16 cellular contexts compared by ENCODE assay signal in the genomic region with DNA sequence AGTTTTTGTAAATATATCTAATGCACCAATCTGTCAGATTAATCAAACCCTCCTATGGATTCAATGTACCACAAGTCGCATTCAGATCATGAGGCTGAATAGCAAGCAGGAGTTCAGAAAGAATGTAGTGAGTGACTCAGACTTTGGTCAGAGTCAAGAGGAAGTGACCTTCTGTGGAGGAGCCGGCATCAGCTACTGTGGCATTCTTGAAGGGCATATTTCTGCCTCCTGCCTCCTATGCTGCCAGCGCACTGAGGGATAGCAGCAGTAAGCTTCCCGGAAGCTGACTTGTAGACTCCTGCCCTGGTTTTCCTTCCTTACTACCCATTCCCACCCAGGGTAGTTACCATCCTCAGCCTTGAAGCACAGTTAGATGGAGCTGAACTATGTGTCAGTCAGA.
DNase-seq lines count a peak whose midpoint lies in the region; ATAC-seq and TF ChIP-seq lines count a peak whose summit lies in the region.
"Had no signal": no experiment of that assay in that cellular context is flagged by ENCODE, and none has a peak within 500 bp of the region (broad histone marks: within the 10 kb centered on the region; RNA-seq: fewer than 3 reads in every experiment).

No MANE protein-coding gene starts in this region.

- in situ Hi-C loops in SK-MEL-5 (cut with HindIII; ENCODE audit: low pct_unique_long_range_greater_than_20kb, low sequenced_read_pairs) = no loop called here

- CTCF ChIA-PET in HEK293T (lab: Yijun Ruan, JAX) = no interaction called here

- H3K27me3 ChIP-seq in right atrium auricular region = no peaks in the 10 kb centered on the region

- ATAC-seq in GM21390 (IDR thresholded peaks at IDR 0.05; ENCODE audit: unreplicated experiment) = no peak
- ATAC-seq: naive thymus-derived CD8-positive, alpha-beta T cell; stimulated activated memory B cell treated with anti-CD40 and anti-IgM and Interleukin-4, amounts not matched to agents 10 μg/mL and 1 μg/mL and 100 μg/mL, for 72 hours had no signal

- H3K4me3 ChIP-seq in epithelial cell of proximal tubule (ENCODE audit: low read depth, low read length) = no peak overlapping the region
- no peak overlapping the region for H3K4me3 ChIP-seq in right atrium auricular region

- H3K9me3 ChIP-seq in right atrium auricular region = no peaks in the 10 kb centered on the region

- DNase-seq in H4 (ENCODE audit: low spot score) (peak; percentile 78), SK-MEL-5 (ENCODE audit: low read depth, low spot score) (peak; percentile 37), epithelial cell of proximal tubule (ENCODE audit: low read depth) (peak; percentile 59), renal cortical epithelial cell (ENCODE audit: low read depth) (peak; percentile 84), right atrium auricular region (ENCODE audit: low spot score) (no peak), HUDEP-2 (lab: John Stamatoyannopoulos, UW; ENCODE audit: unreplicated experiment in 76 of 76) (no peak), HEK293T (ENCODE audit: extremely low spot score) (no peak)
- DNase-seq: activated CD4-positive, alpha-beta T cell treated with anti-CD3 and anti-CD28 coated beads for 1 hour; activated effector memory CD4-positive, alpha-beta T cell treated with anti-CD3 and anti-CD28 coated beads, Interleukin-2, amount 50 U/mL, for 16 hours; CD4-positive, alpha-beta T cell; cortex of kidney; naive thymus-derived CD8-positive, alpha-beta T cell; NCI-H2029 treated with DMSO at 0.1 percent for 48 hours; stimulated activated CD4-positive, alpha-beta T cell treated with anti-CD3 and anti-CD28 coated beads, Interleukin-15, amount 100 ng/mL, for 24 hours had no signal

- TF ChIP-seq CTCF in epithelial cell of proximal tubule (conservative IDR thresholded peaks at IDR 0.05; ENCODE audit: low read depth, low read length) (no peak), right atrium auricular region (IDR thresholded peaks at IDR 0.05) (no peak)

- no peaks in the 10 kb centered on the region for H3K4me1 ChIP-seq in right atrium auricular region

- H3K36me3 ChIP-seq in right atrium auricular region = no peaks in the 10 kb centered on the region

- POLR2A ChIA-PET in HEK293T (lab: Yijun Ruan, JAX) = no interaction called here

- no peak overlapping the region for H3K27ac ChIP-seq in right atrium auricular region

TF ChIP-seq in HEK293T, 16 proteins besides CTCF, POLR2A, EP300 and RAD21:
- no peak for TF ChIP-seq LEF1 (IDR thresholded peaks at IDR 0.05; ENCODE audit: borderline replicate concordance)
- no peak for TF ChIP-seq ELF4 (IDR thresholded peaks at IDR 0.05)
- TF ChIP-seq CTBP1 (IDR thresholded peaks at IDR 0.05; ENCODE audit: borderline replicate concordance) = no peak
- no peak for TF ChIP-seq SP1 (IDR thresholded peaks at IDR 0.05)
- TF ChIP-seq ARNT (IDR thresholded peaks at IDR 0.05) = no peak
- no peak for TF ChIP-seq HDGF (IDR thresholded peaks at IDR 0.05; ENCODE audit: borderline replicate concordance)
- TF ChIP-seq FOXM1 (IDR thresholded peaks at IDR 0.05; ENCODE audit: borderline replicate concordance) = no peak
- no peak for TF ChIP-seq L3MBTL2 (conservative IDR thresholded peaks at IDR 0.05)
- TF ChIP-seq TARDBP (IDR thresholded peaks at IDR 0.05) = no peak
- TF ChIP-seq, protein P1, sequence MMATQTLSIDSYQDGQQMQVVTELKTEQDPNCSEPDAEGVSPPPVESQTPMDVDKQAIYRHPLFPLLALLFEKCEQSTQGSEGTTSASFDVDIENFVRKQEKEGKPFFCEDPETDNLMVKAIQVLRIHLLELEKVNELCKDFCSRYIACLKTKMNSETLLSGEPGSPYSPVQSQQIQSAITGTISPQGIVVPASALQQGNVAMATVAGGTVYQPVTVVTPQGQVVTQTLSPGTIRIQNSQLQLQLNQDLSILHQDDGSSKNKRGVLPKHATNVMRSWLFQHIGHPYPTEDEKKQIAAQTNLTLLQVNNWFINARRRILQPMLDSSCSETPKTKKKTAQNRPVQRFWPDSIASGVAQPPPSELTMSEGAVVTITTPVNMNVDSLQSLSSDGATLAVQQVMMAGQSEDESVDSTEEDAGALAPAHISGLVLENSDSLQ (IDR thresholded peaks at IDR 0.05) = no peak
- no peak for TF ChIP-seq SUZ12 (IDR thresholded peaks at IDR 0.05)
- TF ChIP-seq FOXK2 (IDR thresholded peaks at IDR 0.05) = no peak
- TF ChIP-seq NFRKB (IDR thresholded peaks at IDR 0.05) = no peak
- TF ChIP-seq ZNF384 (IDR thresholded peaks at IDR 0.05) = no peak
- TF ChIP-seq FOXA1 (IDR thresholded peaks at IDR 0.05) = no peak
- TF ChIP-seq BHLHE40 (IDR thresholded peaks at IDR 0.05; ENCODE audit: borderline replicate concordance) = no peak

Comparison
In these comparisons a context has a peak if more than half of its experiments do, and no peak if none do; other contexts are left out.
1. DNase-seq: peak in H4 (single experiment), SK-MEL-5 (single experiment), epithelial cell of proximal tubule (single experiment) and renal cortical epithelial cell (single experiment); none in right atrium auricular region (single experiment), HUDEP-2 (0 of 76) and HEK293T (single experiment).